In genomic region chr6:137495652-137496391, GRCh38 we compare ENCODE assay signal across 11 cellular contexts. TPM values are rescaled to one million over a fixed set of nuclear protein-coding genes. Genes with fewer than 3 reads are reported as not detected.
A peak's percentile ranks its signal among the peaks of the same experiment; 100 is the strongest.
DNase-seq lines count a peak whose midpoint lies in the region; ATAC-seq and TF ChIP-seq lines count a peak whose summit lies in the region.
"Had no signal": no experiment of that assay in that cellular context is flagged by ENCODE, and none has a peak within 500 bp of the region (broad histone marks: within the 10 kb centered on the region; RNA-seq: fewer than 3 reads in every experiment).

No MANE protein-coding gene starts in this region.

- H3K36me3 Mint-ChIP-seq in CD4-positive, alpha-beta T cell (ENCODE audit: low read depth), result no peaks in the 10 kb centered on the region
- no peaks in the 10 kb centered on the region for H3K36me3 Mint-ChIP-seq in activated T-cell treated with anti-CD3 and anti-CD28 coated beads, Interleukin-2, amount 50 U/mL, for 72 hours (ENCODE audit: insufficient read depth in 2 of 2)

- H3K4me1 Mint-ChIP-seq in CD4-positive, alpha-beta T cell (ENCODE audit: low read depth), result peaks cover 56% of the 10 kb centered on the region
- peaks cover 70% of the 10 kb centered on the region for H3K4me1 Mint-ChIP-seq in activated T-cell treated with anti-CD3 and anti-CD28 coated beads, Interleukin-2, amount 50 U/mL, for 72 hours (ENCODE audit: low read depth)

- H3K9me3 Mint-ChIP-seq in CD4-positive, alpha-beta T cell, result no peaks in the 10 kb centered on the region
- no peaks in the 10 kb centered on the region for H3K9me3 Mint-ChIP-seq in activated T-cell treated with anti-CD3 and anti-CD28 coated beads, Interleukin-2, amount 50 U/mL, for 72 hours

- no peak overlapping the region for H3K27ac Mint-ChIP-seq in CD4-positive, alpha-beta T cell
- H3K27ac Mint-ChIP-seq in activated T-cell treated with anti-CD3 and anti-CD28 coated beads, Interleukin-2, amount 50 U/mL, for 72 hours, result no peak overlapping the region

- ATAC-seq in CD4-positive, alpha-beta T cell (ENCODE audit: poor library complexity), result no peak
- no peak for ATAC-seq in activated T-cell treated with anti-CD3 and anti-CD28 coated beads, Interleukin-2, amount 50 U/mL, for 72 hours (replicated peaks in 1 of 2)

- CTCF ChIA-PET in CD4-positive, alpha-beta T cell (lab: Charles Lee), result no interaction called here

- POLR2A ChIA-PET in CD4-positive, alpha-beta T cell (lab: Charles Lee), result interaction anchor here (0.6 to 1.2 kb wide), 2 partner anchors 21 to 95 kb away, joined by 3 read pairs; no protein-coding TSS in a partner anchor

- intact Hi-C loops in CD4-positive, alpha-beta T cell (cut with DNase I, micrococcal nuclease), result loop anchor here in 1 of 2 experiments (10.0 kb wide), 1 partner anchor 89 kb away; no protein-coding TSS in a partner anchor
- intact Hi-C loops in posterior vena cava (cut with DNase I), result no loop called here

- H3K9me3 ChIP-seq in CD4-positive, alpha-beta T cell (ENCODE audit: control insufficient read depth, low read length), result peaks cover 5% of the 10 kb centered on the region
- H3K9me3 ChIP-seq: ovary had no signal

- peak overlapping the region; percentile 38 for H3K4me3 Mint-ChIP-seq in CD4-positive, alpha-beta T cell
- H3K4me3 Mint-ChIP-seq in activated T-cell treated with anti-CD3 and anti-CD28 coated beads, Interleukin-2, amount 50 U/mL, for 72 hours, result peak overlapping the region; percentile 79 to 85

- DNase-seq in CD4-positive, alpha-beta T cell, result no peak
- DNase-seq in DMS53 treated with DMSO at 0.1 percent for 48 hours (lab: John Stamatoyannopoulos, UW; ENCODE audit: unreplicated experiment), result peak; percentile 33
- peak; percentile 17 for DNase-seq in activated T-cell treated with anti-CD3 and anti-CD28 coated beads, Interleukin-2, amount 50 U/mL, for 72 hours
- DNase-seq in left kidney (ENCODE audit: low read depth, low spot score), result peak; percentile 65
- no peak for DNase-seq in posterior vena cava (ENCODE audit: low spot score)
- no peak for DNase-seq in caudate nucleus (lab: John Stamatoyannopoulos, UW)
- no peak for DNase-seq in NOMO-1 treated with DMSO at 0.1 percent for 48 hours (lab: John Stamatoyannopoulos, UW; ENCODE audit: unreplicated experiment)
- DNase-seq: HCEC 1CT; ovary; stimulated activated CD4-positive, alpha-beta T cell treated with anti-CD3 and anti-CD28 coated beads, Interleukin-1b, Interleukin-23, amount 100 ng/mL, for 48 hours; stomach had no signal

- H3K27ac ChIP-seq in CD4-positive, alpha-beta T cell (ENCODE audit: low read depth, low read length), result no peak overlapping the region
- H3K27ac ChIP-seq in caudate nucleus (ENCODE audit: low read depth, low read length), result no peak overlapping the region
- H3K27ac ChIP-seq: ovary, stomach had no signal

- no peak for TF ChIP-seq CTCF in CD4-positive, alpha-beta T cell (IDR thresholded peaks at IDR 0.05)

- peaks cover 95% of the 10 kb centered on the region for H3K27me3 ChIP-seq in CD4-positive, alpha-beta T cell (ENCODE audit: control insufficient read depth, insufficient read depth, low read length)

- H3K27me3 Mint-ChIP-seq in CD4-positive, alpha-beta T cell, result peaks cover 91% of the 10 kb centered on the region
- H3K27me3 Mint-ChIP-seq in activated T-cell treated with anti-CD3 and anti-CD28 coated beads, Interleukin-2, amount 50 U/mL, for 72 hours (ENCODE audit: low read depth), result peaks cover 89% of the 10 kb centered on the region

RNA-seq across cellular contexts. Expression of gene OLIG3, which starts 1.6 kb away (rescaled TPM):
- total RNA-seq in CD4-positive, alpha-beta T cell, result not detected
- total RNA-seq in activated T-cell treated with anti-CD3 and anti-CD28 coated beads, Interleukin-2, amount 50 U/mL, for 72 hours, result under 1 TPM; 0.35 to 0.41 TPM
- total RNA-seq in posterior vena cava, result not detected
- total RNA-seq: ovary, stomach had no signal

Comparison
In these comparisons a context has a peak if more than half of its experiments do, and no peak if none do; other contexts are left out.
1. DNase-seq: peak in DMS53 treated with DMSO at 0.1 percent for 48 hours (single experiment), activated T-cell treated with anti-CD3 and anti-CD28 coated beads, Interleukin-2, amount 50 U/mL, for 72 hours (2 of 2) and left kidney (single experiment); none in CD4-positive, alpha-beta T cell (0 of 10), posterior vena cava (single experiment), caudate nucleus (0 of 61) and NOMO-1 treated with DMSO at 0.1 percent for 48 hours (single experiment).